Comparison of ENCODE assay signal across 16 cellular contexts in genomic region chr17:44914698-44915271, GRCh38. TPM values are rescaled to one million over a fixed set of nuclear protein-coding genes. Genes with fewer than 3 reads are reported as not detected.
DNase-seq lines count a peak whose midpoint lies in the region; ATAC-seq and TF ChIP-seq lines count a peak whose summit lies in the region.
"Had no signal": no experiment of that assay in that cellular context is flagged by ENCODE, and none has a peak within 500 bp of the region (broad histone marks: within the 10 kb centered on the region; RNA-seq: fewer than 3 reads in every experiment).

No MANE protein-coding gene starts in this region.

- no peak overlapping the region for H3K27ac ChIP-seq in lower lobe of right lung
- H3K27ac ChIP-seq in tibial nerve: peak overlapping the region in 3 of 4 donors; percentile 34 to 83 (median 76)
- H3K27ac ChIP-seq: 22Rv1, BLaER1 had no signal

- in situ Hi-C loops in ACHN (cut with HindIII; ENCODE audit: low pct_ligation_motif_present, low pct_unique_long_range_greater_than_20kb, low sequenced_read_pairs): no loop called here

- H3K4me3 Mint-ChIP-seq in chondrocyte (ENCODE audit: unreplicated experiment): no peak overlapping the region

- H3K36me3 Mint-ChIP-seq in chondrocyte (ENCODE audit: low read depth): no peaks in the 10 kb centered on the region

- no peaks in the 10 kb centered on the region for H3K36me3 ChIP-seq in lower lobe of right lung
- no peaks in the 10 kb centered on the region for H3K36me3 ChIP-seq in tibial nerve
- H3K36me3 ChIP-seq: BLaER1, HAP-1 had no signal

- DNase-seq in NCI-H446 treated with DMSO at 0.1 percent for 48 hours (lab: John Stamatoyannopoulos, UW) (peak; percentile 60), NCI-H446 (lab: John Stamatoyannopoulos, UW) (no peak), chondrocyte (ENCODE audit: low spot score) (peak; percentile 65), lower lobe of right lung (peak; percentile 34), tibial nerve (ENCODE audit: low spot score in 2 of 2) (no peak), amniotic stem cell (lab: John Stamatoyannopoulos, UW) (no peak), iPS-NIHi11 (ENCODE audit: low spot score) (no peak), ACHN (no peak)
- DNase-seq: DMS 273 treated with DMSO at 0.1 percent for 48 hours; NCI-H1417 treated with DMSO at 0.1 percent for 48 hours; NCI-H2029; NK-92 treated with Interleukin-12 subunit alpha and Interleukin-12 subunit beta, amount 100 ng/mL, for 24 hours; PC-3 had no signal

- no peaks in the 10 kb centered on the region for H3K9me3 Mint-ChIP-seq in chondrocyte (ENCODE audit: low read depth)

- no peak for ATAC-seq in lower lobe of right lung
- ATAC-seq: PC-3 had no signal

- TF ChIP-seq CTCF in chondrocyte (IDR thresholded peaks at IDR 0.05): no peak
- no peak for TF ChIP-seq CTCF in lower lobe of right lung (IDR thresholded peaks at IDR 0.05)
- TF ChIP-seq CTCF in tibial nerve (IDR thresholded peaks at IDR 0.05): no peak

- peaks cover 10% of the 10 kb centered on the region for H3K4me1 ChIP-seq in lower lobe of right lung
- peaks cover 0 to 66% (median 31%) of the 10 kb centered on the region in 4 donors for H3K4me1 ChIP-seq in tibial nerve
- H3K4me1 ChIP-seq: HAP-1 had no signal

- H3K9me3 ChIP-seq in lower lobe of right lung: no peaks in the 10 kb centered on the region
- no peaks in the 10 kb centered on the region for H3K9me3 ChIP-seq in tibial nerve
- H3K9me3 ChIP-seq: BLaER1, HAP-1 had no signal

- no peak overlapping the region for H3K4me3 ChIP-seq in lower lobe of right lung
- no peak overlapping the region for H3K4me3 ChIP-seq in tibial nerve
- H3K4me3 ChIP-seq: BLaER1, HAP-1 had no signal

- no peak for TF ChIP-seq EP300 in tibial nerve (IDR thresholded peaks at IDR 0.05)

- TF ChIP-seq POLR2A in tibial nerve (IDR thresholded peaks at IDR 0.05): no peak

- H3K27me3 ChIP-seq in lower lobe of right lung (ENCODE audit: low read depth): peaks cover 22% of the 10 kb centered on the region
- H3K27me3 ChIP-seq in tibial nerve: peaks cover 0 to 25% of the 10 kb centered on the region in 2 donors

- no peak overlapping the region for H3K27ac Mint-ChIP-seq in chondrocyte (ENCODE audit: unreplicated experiment)

- no peaks in the 10 kb centered on the region for H3K27me3 Mint-ChIP-seq in chondrocyte (ENCODE audit: low read depth)

- H3K4me1 Mint-ChIP-seq in chondrocyte (ENCODE audit: low read depth): peaks cover 39% of the 10 kb centered on the region

- intact Hi-C loops in lower lobe of right lung (cut with DNase I): no loop called here

- WGBS in tibial nerve, 2 donors: 84 to 86% methylated on average over 10 to 15 of the region's 19 CpGs

RNA-seq across cellular contexts. Expression of gene GFAP, which starts 0.5 kb away (rescaled TPM):
- total RNA-seq in chondrocyte (0.55 to 1.0 TPM in 2 of 3 replicates, not detected in the other), lower lobe of right lung (not detected), tibial nerve (10 to 100 TPM in 1 of 4 donors, 1 to 10 TPM in 3; 1.6 to 37.2 (median 7.3) TPM)

RNA-seq across cellular contexts. Expression of gene EFTUD2, which starts 15.5 kb away (rescaled TPM):
- total RNA-seq in chondrocyte (71.9 to 99.2 TPM (median 75.9 TPM) in 3 replicates), lower lobe of right lung (108 TPM), tibial nerve (100 to 1,000 TPM in 1 of 4 donors, 10 to 100 TPM in 3; 48.9 to 137 (median 57.0) TPM)

RNA-seq across cellular contexts. Expression of gene KIF18B, which starts 32.8 kb away (rescaled TPM):
- total RNA-seq in chondrocyte (3.9 to 7.7 TPM (median 5.2 TPM) in 3 replicates), lower lobe of right lung (0.89 TPM), tibial nerve (under 1 TPM in 2 of 4 donors, not detected in 2; 0.30 to 0.66 TPM)

RNA-seq across cellular contexts. Expression of gene C1QL1, which starts 53.3 kb away (rescaled TPM):
- 1.6 to 2.8 TPM (median 2.0 TPM) in 3 replicates for total RNA-seq in chondrocyte
- total RNA-seq in lower lobe of right lung: not detected
- total RNA-seq in tibial nerve: 10 to 100 TPM in 3 of 4 donors, 1 to 10 TPM in 1; 9.8 to 25.5 (median 21.2) TPM

Comparison
In these comparisons a context has a peak if more than half of its experiments do, and no peak if none do; other contexts are left out.
1. DNase-seq: peak in NCI-H446 treated with DMSO at 0.1 percent for 48 hours (single experiment), chondrocyte (single experiment) and lower lobe of right lung (single experiment); none in NCI-H446 (0 of 2), tibial nerve (0 of 2), amniotic stem cell (single experiment), iPS-NIHi11 (single experiment) and ACHN (single experiment).